In the genomic region with DNA sequence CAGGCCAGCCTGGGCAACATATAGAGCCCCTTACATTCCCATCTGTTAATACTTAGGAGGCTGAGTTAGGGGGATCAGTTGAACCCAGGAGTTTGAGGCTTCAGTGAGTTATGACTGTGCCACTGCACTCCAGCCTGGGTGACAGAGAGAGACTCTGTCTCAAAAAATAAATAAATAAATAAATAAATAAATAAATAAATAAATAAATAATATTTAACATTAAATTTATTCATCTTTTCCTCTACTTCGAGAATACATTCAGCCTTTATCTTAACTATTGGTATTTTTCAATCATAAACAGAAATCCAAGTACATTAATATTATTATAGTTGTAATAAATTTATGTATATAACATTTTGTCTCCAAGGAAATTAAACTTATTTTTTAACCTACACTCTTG, we compare ENCODE assay signal across 19 cellular contexts.
DNase-seq lines count a peak whose midpoint lies in the region; ATAC-seq, FAIRE-seq and TF ChIP-seq lines count a peak whose summit lies in the region.
"Had no signal": no experiment of that assay in that cellular context is flagged by ENCODE, and none has a peak within 500 bp of the region (broad histone marks: within the 10 kb centered on the region; RNA-seq: fewer than 3 reads in every experiment).

No MANE protein-coding gene starts in this region.

- DNase-seq in A549 (ENCODE audit: low read depth in 1 of 2, low spot score in 1 of 2) (no peak), NCI-H1436 treated with DMSO at 0.1 percent for 48 hours (lab: John Stamatoyannopoulos, UW) (no peak), NCI-H1436 (lab: John Stamatoyannopoulos, UW) (no peak)
- DNase-seq: 8988T; AML-193; BE2C; CD4-positive, alpha-beta T cell; CD8-positive, alpha-beta memory T cell; DMS53; DMS79 treated with DMSO at 0.1 percent for 48 hours; H9; HFFc6 had no signal

- TF ChIP-seq RAD21 in A549 (conservative IDR thresholded peaks at IDR 0.05 in 1 of 2, IDR thresholded peaks at IDR 0.05 in 1 of 2) (no peak), neural cell (conservative IDR thresholded peaks at IDR 0.05) (no peak)

- no peak overlapping the region for H3K4me3 ChIP-seq in A549
- H3K4me3 ChIP-seq in neural cell (ENCODE audit: low read length), result no peak overlapping the region
- H3K4me3 ChIP-seq: BLaER1 treated with 17β-estradiol and CSF1 and Interleukin-3, amounts not matched to agents 10 nM and 100 nM; GM23338 had no signal

- H3K4me2 ChIP-seq in A549 (no peak overlapping the region), neural cell (ENCODE audit: low read length) (no peak overlapping the region)
- H3K4me2 ChIP-seq: BLaER1 treated with 17β-estradiol and CSF1 and Interleukin-3, amounts not matched to agents 10 nM and 100 nM; GM23338 had no signal

- no peaks in the 10 kb centered on the region for H3K27me3 ChIP-seq in neural cell (ENCODE audit: insufficient read depth, low read depth, low read length)
- H3K27me3 ChIP-seq: BE2C; BLaER1 treated with 17β-estradiol and CSF1 and Interleukin-3, amounts not matched to agents 10 nM and 100 nM had no signal

- POLR2A ChIA-PET in A549 (lab: Yijun Ruan, JAX), result no interaction called here

- H3K36me3 ChIP-seq in neural cell (ENCODE audit: insufficient read depth, low read length), result no peaks in the 10 kb centered on the region
- H3K36me3 ChIP-seq: BE2C had no signal

- TF ChIP-seq POLR2A in A549 (IDR thresholded peaks at IDR 0.05; ENCODE audit: low read length), result no peak

- no peak for TF ChIP-seq EP300 in A549 (IDR thresholded peaks at IDR 0.05)
- no peak for TF ChIP-seq EP300 in neural cell (conservative IDR thresholded peaks at IDR 0.05; ENCODE audit: poor library complexity, severe bottlenecking)

- no peak for ATAC-seq in A549
- no peak for ATAC-seq in GM21528 (IDR thresholded peaks at IDR 0.05; ENCODE audit: low FRiP score, unreplicated experiment)
- ATAC-seq: GM23338, HCT116 had no signal

- no peaks in the 10 kb centered on the region for H3K9me3 ChIP-seq in A549
- H3K9me3 ChIP-seq in neural cell (ENCODE audit: low read length), result no peaks in the 10 kb centered on the region

- no peaks in the 10 kb centered on the region for H3F3A ChIP-seq in neural cell (ENCODE audit: insufficient read depth, low read length, poor library complexity, severe bottlenecking)

- CTCF ChIA-PET in A549 (lab: Yijun Ruan, JAX), result no interaction called here

- no peaks in the 10 kb centered on the region for H3K9me2 ChIP-seq in neural cell (ENCODE audit: insufficient read depth, low read length)

- no peaks in the 10 kb centered on the region for H3K79me2 ChIP-seq in neural cell (replicated peaks; ENCODE audit: insufficient read depth, low read length)

- no peaks in the 10 kb centered on the region for H3K4me1 ChIP-seq in A549
- H3K4me1 ChIP-seq: BE2C; BLaER1 treated with 17β-estradiol and CSF1 and Interleukin-3, amounts not matched to agents 10 nM and 100 nM had no signal

- no peak overlapping the region for H3K9ac ChIP-seq in neural cell (ENCODE audit: low read length)
- H3K9ac ChIP-seq: BLaER1 treated with 17β-estradiol and CSF1 and Interleukin-3, amounts not matched to agents 10 nM and 100 nM had no signal

- TF ChIP-seq CTCF in A549 (IDR thresholded peaks at IDR 0.05) (no peak), neural cell (IDR thresholded peaks at IDR 0.05; ENCODE audit: poor library complexity, severe bottlenecking) (no peak)

- H4K20me1 ChIP-seq in neural cell (ENCODE audit: insufficient read depth), result no peaks in the 10 kb centered on the region
- H4K20me1 ChIP-seq: BLaER1 treated with 17β-estradiol and CSF1 and Interleukin-3, amounts not matched to agents 10 nM and 100 nM had no signal

- FAIRE-seq in A549 (lab: Jason Lieb, UNC), result no peak
- FAIRE-seq in TTC549 (lab: Jason Lieb, UNC), result peak; percentile 26
- FAIRE-seq: GM19239 had no signal

- WGBS in A549 (ENCODE audit: missing lambda C conversion rate), result 45% methylated on average over 1 of the region's 1 CpG

- H3K27ac ChIP-seq in A549 (no peak overlapping the region), neural cell (ENCODE audit: low read length) (peak overlapping the region; percentile 30)
- H3K27ac ChIP-seq: BLaER1 treated with 17β-estradiol and CSF1 and Interleukin-3, amounts not matched to agents 10 nM and 100 nM had no signal

- no peak overlapping the region for H2AFZ ChIP-seq in neural cell (ENCODE audit: low read depth, low read length)
- H2AFZ ChIP-seq: GM23338 had no signal

TF ChIP-seq in A549, 52 proteins besides CTCF, POLR2A, EP300 and RAD21:
- TF ChIP-seq PBX3 (IDR thresholded peaks at IDR 0.05) (no peak), JUN (IDR thresholded peaks at IDR 0.05) (no peak), POLR2AphosphoS2 (conservative IDR thresholded peaks at IDR 0.05; ENCODE audit: low read length) (no peak), SMC3 (IDR thresholded peaks at IDR 0.05) (no peak), GATA3 (IDR thresholded peaks at IDR 0.05; ENCODE audit: borderline replicate concordance) (no peak), ZC3H11A (IDR thresholded peaks at IDR 0.05) (peak; percentile 41)

TF ChIP-seq in neural cell, 6 proteins besides CTCF, POLR2A, EP300 and RAD21:
- no peak for TF ChIP-seq TAF1 (IDR thresholded peaks at IDR 0.05; ENCODE audit: low read depth)
- no peak for TF ChIP-seq MXI1 (conservative IDR thresholded peaks at IDR 0.05; ENCODE audit: poor library complexity, severe bottlenecking)
- TF ChIP-seq REST (IDR thresholded peaks at IDR 0.05; ENCODE audit: borderline replicate concordance), result no peak
- no peak for TF ChIP-seq POLR2AphosphoS5 (IDR thresholded peaks at IDR 0.05)
- TF ChIP-seq SMC3 (conservative IDR thresholded peaks at IDR 0.05; ENCODE audit: poor library complexity), result no peak
